Comparison of ENCODE assay signal across 9 cellular contexts in genomic region chr15:28935316-28935715, GRCh38. TPM values are rescaled to one million over a fixed set of nuclear protein-coding genes. Genes with fewer than 3 reads are reported as not detected.
A peak's percentile ranks its signal among the peaks of the same experiment; 100 is the strongest.
DNase-seq lines count a peak whose midpoint lies in the region; ATAC-seq, FAIRE-seq and TF ChIP-seq lines count a peak whose summit lies in the region.
"Had no signal": no experiment of that assay in that cellular context is flagged by ENCODE, and none has a peak within 500 bp of the region (broad histone marks: within the 10 kb centered on the region; RNA-seq: fewer than 3 reads in every experiment).

No MANE protein-coding gene starts in this region.

- TF ChIP-seq POLR2A in Peyer's patch (IDR thresholded peaks at IDR 0.05) (no peak), K562 (conservative IDR thresholded peaks at IDR 0.05) (no peak)

- no peak for TF ChIP-seq EP300 in K562 (IDR thresholded peaks at IDR 0.05; ENCODE audit: low read length)

- no peaks in the 10 kb centered on the region for H3K9me2 ChIP-seq in GM23248 (ENCODE audit: insufficient read depth)

- H3K36me3 ChIP-seq in GM23248 (ENCODE audit: low read depth), result no peaks in the 10 kb centered on the region
- no peaks in the 10 kb centered on the region for H3K36me3 ChIP-seq in Peyer's patch
- no peaks in the 10 kb centered on the region for H3K36me3 ChIP-seq in K562 (ENCODE audit: control insufficient read depth, insufficient read depth, low read length)
- H3K36me3 ChIP-seq: lower lobe of right lung had no signal

- DNase-seq in GM23248 (peak; percentile 6), Peyer's patch (peak in 2 of 3 donors; percentile 26 to 41), K562 (ENCODE audit: extremely low read depth in 1 of 4, low spot score in 3 of 4) (peak; percentile 51 to 71 (median 60)), NCI-H1436 treated with DMSO at 0.1 percent for 48 hours (lab: John Stamatoyannopoulos, UW) (no peak), NCI-H128 (lab: John Stamatoyannopoulos, UW; ENCODE audit: unreplicated experiment) (no peak)
- peak; percentile 45 for DNase-seq in stimulated activated CD4-positive, alpha-beta T cell treated with anti-CD3 and anti-CD28 coated beads, Interleukin-4, amount 100 ng/mL, for 1 hour
- DNase-seq: lower lobe of right lung had no signal

- WGBS in GM23248 (ENCODE audit: low coverage in 1 of 2, low lambda C conversion rate in 2 of 2, missing lambda C conversion rate in 2 of 2), 2 experiments, result 39 to 49% methylated on average over 6 of the region's 6 CpGs
- WGBS in K562 (ENCODE audit: insufficient coverage, low coverage, missing lambda C conversion rate), result 23% methylated on average over 6 of the region's 6 CpGs

- H3K27ac ChIP-seq in GM23248, result no peak overlapping the region
- no peak overlapping the region for H3K27ac ChIP-seq in Peyer's patch
- H3K27ac ChIP-seq in K562 (ENCODE audit: extremely low read depth, low read depth, low read length), result no peak overlapping the region
- H3K27ac ChIP-seq: lower lobe of right lung had no signal

- H3K79me2 ChIP-seq in GM23248 (ENCODE audit: insufficient read depth) (no peaks in the 10 kb centered on the region), K562 (ENCODE audit: control insufficient read depth, insufficient read depth, low read length) (peaks cover 32% of the 10 kb centered on the region)

- H4K20me1 ChIP-seq in GM23248 (ENCODE audit: insufficient read depth), result no peaks in the 10 kb centered on the region
- H4K20me1 ChIP-seq in K562 (replicated peaks; ENCODE audit: control insufficient read depth, insufficient read depth, low read length), result no peaks in the 10 kb centered on the region

- CTCF ChIA-PET in K562 (lab: Yijun Ruan, JAX; ENCODE audit: low intra/inter-chr PET ratio), result interaction anchor here (0.7 kb wide), 1 partner anchor 40 kb away, joined by 4 read pairs; no protein-coding TSS in a partner anchor

- BruUV-seq in K562 (replicated peaks; lab: Mats Ljungman, UMichigan), result no TSS peak

- H3K4me2 ChIP-seq in GM23248 (ENCODE audit: unreplicated experiment), result no peak overlapping the region
- no peak overlapping the region for H3K4me2 ChIP-seq in K562 (ENCODE audit: insufficient read depth, low read length)

- H3K9me3 ChIP-seq in GM23248 (ENCODE audit: low read depth) (no peaks in the 10 kb centered on the region), Peyer's patch (peaks cover 0 to 3% (median 0%) of the 10 kb centered on the region in 4 donors), K562 (replicated peaks; ENCODE audit: control insufficient read depth, insufficient read depth, low read depth, low read length) (0 out of 2 replicates have a peak, but pooled peaks cover 5% of the 10 kb centered on the region)
- H3K9me3 ChIP-seq: lower lobe of right lung had no signal

- H3K27me3 ChIP-seq in GM23248 (replicated peaks; ENCODE audit: insufficient read depth) (no peaks in the 10 kb centered on the region), Peyer's patch (no peaks in the 10 kb centered on the region), K562 (ENCODE audit: control insufficient read depth in 2 of 2, insufficient read depth in 2 of 2, low read length in 2 of 2) (no peaks in the 10 kb centered on the region)

- TF ChIP-seq RAD21 in K562 (CRISPR knock-in tag; conservative IDR thresholded peaks at IDR 0.05 in 1 of 2, IDR thresholded peaks at IDR 0.05 in 1 of 2), result peak in 1 of 2 experiments; percentile 65; a peak in 2 of 4 replicates

- no peaks in the 10 kb centered on the region for H3F3A ChIP-seq in GM23248 (ENCODE audit: insufficient read depth)

- POLR2A ChIA-PET in K562 (lab: Yijun Ruan, JAX), result interaction anchor here (1.0 kb wide), 1 partner anchor 23 kb away, joined by 3 read pairs; no protein-coding TSS in a partner anchor

- H3K4me3 ChIP-seq in GM23248 (no peak overlapping the region), Peyer's patch (no peak overlapping the region), K562 (no peak overlapping the region)
- H3K4me3 ChIP-seq: lower lobe of right lung had no signal

- H3K9ac ChIP-seq in GM23248 (no peak overlapping the region), K562 (ENCODE audit: insufficient read depth in 1 of 2, low read depth in 2 of 2, low read length in 2 of 2) (0 out of 4 replicates have a peak overlapping the region, but pooled peaks of 1 of the 2 experiments have one; percentile 6)

- peak; percentile 81 for FAIRE-seq in K562 (lab: Jason Lieb, UNC)

- intact Hi-C loops in K562 (cut with micrococcal nuclease), result no loop called here

- ATAC-seq in K562, result peak; percentile 86
- ATAC-seq in HG02642 (IDR thresholded peaks at IDR 0.05; ENCODE audit: poor library complexity, unreplicated experiment), result no peak
- no peak for ATAC-seq in GM19467 (IDR thresholded peaks at IDR 0.05; ENCODE audit: unreplicated experiment)

- no peak overlapping the region for H2AFZ ChIP-seq in GM23248
- no peak overlapping the region for H2AFZ ChIP-seq in K562 (ENCODE audit: low read depth, low read length)

- H3K9me1 ChIP-seq in K562 (ENCODE audit: control insufficient read depth, insufficient read depth, low read length), result no peaks in the 10 kb centered on the region

- TF ChIP-seq CTCF in Peyer's patch (IDR thresholded peaks at IDR 0.05), result peak in 1 of 6 experiments; percentile 15
- TF ChIP-seq CTCF in K562 (IDR thresholded peaks at IDR 0.05 in 2 of 3, conservative IDR thresholded peaks at IDR 0.05 in 1 of 3; ENCODE audit: insufficient read depth in 2 of 3, low read depth in 1 of 3, low read length in 3 of 3), result peak; percentile 71 to 87 (median 76)

- H3K4me1 ChIP-seq in GM23248 (ENCODE audit: insufficient read depth) (no peaks in the 10 kb centered on the region), Peyer's patch (no peaks in the 10 kb centered on the region), K562 (replicated peaks in 1 of 2; ENCODE audit: control insufficient read depth in 2 of 2, insufficient read depth in 2 of 2, low read length in 2 of 2) (peaks cover 9 to 34% of the 10 kb centered on the region in 2 experiments)
- H3K4me1 ChIP-seq: lower lobe of right lung had no signal

- in situ Hi-C loops in GM23248 (cut with MboI) (no loop called here), K562 (cut with MboI) (no loop called here)

TF ChIP-seq in K562, 482 proteins besides CTCF, POLR2A, EP300 and RAD21 (continues in another document):
- TF ChIP-seq ZBTB7A (IDR thresholded peaks at IDR 0.05; ENCODE audit: borderline replicate concordance, control insufficient read depth, low read depth, low read length), result peak; percentile 43; the same call in 1 of the 2 replicates
- TF ChIP-seq, protein P1, sequence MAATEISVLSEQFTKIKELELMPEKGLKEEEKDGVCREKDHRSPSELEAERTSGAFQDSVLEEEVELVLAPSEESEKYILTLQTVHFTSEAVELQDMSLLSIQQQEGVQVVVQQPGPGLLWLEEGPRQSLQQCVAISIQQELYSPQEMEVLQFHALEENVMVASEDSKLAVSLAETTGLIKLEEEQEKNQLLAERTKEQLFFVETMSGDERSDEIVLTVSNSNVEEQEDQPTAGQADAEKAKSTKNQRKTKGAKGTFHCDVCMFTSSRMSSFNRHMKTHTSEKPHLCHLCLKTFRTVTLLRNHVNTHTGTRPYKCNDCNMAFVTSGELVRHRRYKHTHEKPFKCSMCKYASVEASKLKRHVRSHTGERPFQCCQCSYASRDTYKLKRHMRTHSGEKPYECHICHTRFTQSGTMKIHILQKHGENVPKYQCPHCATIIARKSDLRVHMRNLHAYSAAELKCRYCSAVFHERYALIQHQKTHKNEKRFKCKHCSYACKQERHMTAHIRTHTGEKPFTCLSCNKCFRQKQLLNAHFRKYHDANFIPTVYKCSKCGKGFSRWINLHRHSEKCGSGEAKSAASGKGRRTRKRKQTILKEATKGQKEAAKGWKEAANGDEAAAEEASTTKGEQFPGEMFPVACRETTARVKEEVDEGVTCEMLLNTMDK (IDR thresholded peaks at IDR 0.05; ENCODE audit: borderline replicate concordance, insufficient read depth, low read depth, low read length, poor library complexity, severe bottlenecking), result peak; percentile 32
- TF ChIP-seq E2F5 (CRISPR knock-in tag; IDR thresholded peaks at IDR 0.05), result no peak
- no peak for TF ChIP-seq E2F3 (CRISPR knock-in tag; IDR thresholded peaks at IDR 0.05)
- no peak for TF ChIP-seq HSF4 (CRISPR knock-in tag; IDR thresholded peaks at IDR 0.05; ENCODE audit: borderline replicate concordance)
- no peak for TF ChIP-seq EWSR1 (IDR thresholded peaks at IDR 0.05; ENCODE audit: borderline replicate concordance, low read depth, partially characterized antibody)
- no peak for TF ChIP-seq TBP (optimal IDR thresholded peaks at IDR 0.05; ENCODE audit: low read depth, low read length)
- TF ChIP-seq ZFP30 (CRISPR knock-in tag; IDR thresholded peaks at IDR 0.05; ENCODE audit: borderline replicate concordance), result no peak
- no peak for TF ChIP-seq HDAC1 (IDR thresholded peaks at IDR 0.05)

RNA-seq across cellular contexts. Expression of gene APBA2, which starts 49.5 kb away (rescaled TPM):
- total RNA-seq in GM23248 (2014; rRNA removed; shearing (Covaris generic)), result 0.65 and 1.1 TPM in 2 replicates
- polyA plus RNA-seq in GM23248 (2016; fragmentation: Nextera tagmentation; extraction: Ambion mirVana) (0.23 and 0.46 TPM in 2 replicates), K562 (2011; rRNA removed) (27.8 and 36.1 TPM in 2 replicates), K562 (2014; fragmentation: Illumina TruSeq; extraction: Trizol) (17.1 and 25.2 TPM in 2 replicates), K562 (2014; fragmentation: Nextera tagmentation; extraction: Ambion mirVana) (under 1 TPM; 0.24 to 0.35 TPM), K562 (2014; rRNA removed) (30.7 and 37.1 TPM in 2 replicates)
- total RNA-seq in Peyer's patch (10 to 100 TPM in 1 of 4 donors, 1 to 10 TPM in 3; 7.2 to 33.8 (median 8.8) TPM), K562 (2014; rRNA removed) (40.9 and 46.5 TPM in 2 replicates), K562 (2014; rRNA removed; fragmentation: Illumina TruSeq; extraction: Trizol) (10.4 and 13.6 TPM in 2 replicates), K562 (2015; rRNA removed; fragmentation: Illumina TruSeq; extraction: Trizol) (25.2 and 26.2 TPM in 2 replicates), K562 (2021) (30.8 and 32.5 TPM in 2 replicates)
- total RNA-seq in K562 (2011; cell fraction: chromatin; rRNA removed; ENCODE audit: low replicate concordance), result 105 and 234 TPM in 2 replicates
- total RNA-seq in K562 (2011; cell fraction: nucleolus; rRNA removed), result 91.2 and 97.2 TPM in 2 replicates
- 85.9 and 89.9 TPM in 2 replicates for total RNA-seq in K562 (2011; cell fraction: nucleoplasm; rRNA removed)
- 27.5 and 45.8 TPM in 2 replicates for polyA plus RNA-seq in K562 (2011; cell fraction: cytosol; rRNA removed)
- polyA plus RNA-seq in K562 (2011; cell fraction: nucleus; rRNA removed), result 70.5 and 109 TPM in 2 replicates
- 25.0 and 39.9 TPM in 2 replicates for polyA plus RNA-seq in K562 (2012)
- polyA minus RNA-seq in K562 (2011; rRNA and poly(A)+ RNA removed), result 21.7 and 35.1 TPM in 2 replicates
- polyA minus RNA-seq in K562 (2011; cell fraction: cytosol; rRNA and poly(A)+ RNA removed), result 28.8 and 31.9 TPM in 2 replicates
- 25.7 and 46.8 TPM in 2 replicates for polyA minus RNA-seq in K562 (2011; cell fraction: nucleus; rRNA and poly(A)+ RNA removed)

Comparison
In these comparisons a context has a peak if more than half of its experiments do, and no peak if none do; other contexts are left out.
1. DNase-seq: peak in GM23248 (single experiment), Peyer's patch (2 of 3), K562 (4 of 4) and stimulated activated CD4-positive, alpha-beta T cell treated with anti-CD3 and anti-CD28 coated beads, Interleukin-4, amount 100 ng/mL, for 1 hour (single experiment); none in NCI-H1436 treated with DMSO at 0.1 percent for 48 hours (single experiment) and NCI-H128 (single experiment).